10 cellular contexts compared by ENCODE assay signal in genomic region chr12:96255077-96255476, GRCh38.
DNase-seq lines count a peak whose midpoint lies in the region; ATAC-seq, FAIRE-seq and TF ChIP-seq lines count a peak whose summit lies in the region.
"Had no signal": no experiment of that assay in that cellular context is flagged by ENCODE, and none has a peak within 500 bp of the region (broad histone marks: within the 10 kb centered on the region; RNA-seq: fewer than 3 reads in every experiment).

No MANE protein-coding gene starts in this region.

- H3K4me1 Mint-ChIP-seq in astrocyte (ENCODE audit: low read depth, unreplicated experiment): peaks cover 12% of the 10 kb centered on the region
- peaks cover 31 to 34% (median 33%) of the 10 kb centered on the region in 3 donors for H3K4me1 Mint-ChIP-seq in CD8-positive, alpha-beta memory T cell

- peak; percentile 68 to 77 for ATAC-seq in gastrocnemius medialis

- H3K9me3 Mint-ChIP-seq in astrocyte (ENCODE audit: unreplicated experiment): no peaks in the 10 kb centered on the region
- H3K9me3 Mint-ChIP-seq in CD8-positive, alpha-beta memory T cell: no peaks in the 10 kb centered on the region

- H2AFZ ChIP-seq in GM23248: no peak overlapping the region
- H2AFZ ChIP-seq in astrocyte (ENCODE audit: low read depth, low read length): no peak overlapping the region

- H3K4me1 ChIP-seq in GM23248 (ENCODE audit: insufficient read depth) (peaks cover 21% of the 10 kb centered on the region), astrocyte (ENCODE audit: insufficient read depth, low read length) (peaks cover 17% of the 10 kb centered on the region), right atrium auricular region (peaks cover 0 to 40% of the 10 kb centered on the region in 2 donors), gastrocnemius medialis (peaks cover 0 to 12% of the 10 kb centered on the region in 2 donors)
- peaks cover 13% of the 10 kb centered on the region for H3K4me1 ChIP-seq in CD8-positive, alpha-beta memory T cell (ENCODE audit: insufficient read depth, low read length)

- H3K27me3 ChIP-seq in GM23248 (replicated peaks; ENCODE audit: insufficient read depth): no peaks in the 10 kb centered on the region
- H3K27me3 ChIP-seq in astrocyte (ENCODE audit: insufficient read depth, low read length): no peaks in the 10 kb centered on the region
- H3K27me3 ChIP-seq in right atrium auricular region: no peaks in the 10 kb centered on the region
- no peaks in the 10 kb centered on the region for H3K27me3 ChIP-seq in gastrocnemius medialis
- H3K27me3 ChIP-seq in CD8-positive, alpha-beta memory T cell (ENCODE audit: insufficient read depth, low read length, poor library complexity, severe bottlenecking): no peaks in the 10 kb centered on the region

- peak overlapping the region; percentile 80 for H3K27ac ChIP-seq in GM23248
- H3K27ac ChIP-seq in astrocyte (ENCODE audit: low read depth, low read length): peak overlapping the region; percentile 60
- peak overlapping the region; percentile 69 to 72 for H3K27ac ChIP-seq in right atrium auricular region
- H3K27ac ChIP-seq in gastrocnemius medialis: peak overlapping the region; percentile 53 to 73 (median 64)
- no peak overlapping the region for H3K27ac ChIP-seq in CD8-positive, alpha-beta memory T cell (ENCODE audit: low read depth, low read length)

- H3K9ac ChIP-seq in GM23248: peak overlapping the region; percentile 55
- peak overlapping the region; percentile 35 for H3K9ac ChIP-seq in astrocyte (ENCODE audit: low read length)

- intact Hi-C loops in gastrocnemius medialis (cut with DNase I; ENCODE audit: low total_unique reads): no loop called here

- H3K36me3 ChIP-seq in GM23248 (ENCODE audit: low read depth) (peaks cover 15% of the 10 kb centered on the region; the same call in 1 of the 2 replicates), astrocyte (ENCODE audit: insufficient read depth, low read length) (peaks cover 35% of the 10 kb centered on the region), right atrium auricular region (peaks cover 4% of the 10 kb centered on the region), gastrocnemius medialis (no peaks in the 10 kb centered on the region)
- H3K36me3 ChIP-seq in CD8-positive, alpha-beta memory T cell (ENCODE audit: insufficient read depth, low read length): peaks cover 10% of the 10 kb centered on the region

- 21% methylated on average over 8 of the region's 8 CpGs for WGBS in GM23248 (ENCODE audit: low coverage in 1 of 2, low lambda C conversion rate in 2 of 2, missing lambda C conversion rate in 2 of 2), 2 experiments

- no peaks in the 10 kb centered on the region for H4K20me1 ChIP-seq in GM23248 (ENCODE audit: insufficient read depth)
- H4K20me1 ChIP-seq in astrocyte (ENCODE audit: insufficient read depth, low read length): peaks cover 92% of the 10 kb centered on the region

- TF ChIP-seq POLR2A in gastrocnemius medialis (IDR thresholded peaks at IDR 0.05): peak in 1 of 2 donors; percentile 16

- H3K4me2 ChIP-seq in GM23248 (ENCODE audit: unreplicated experiment) (peak overlapping the region; percentile 8), astrocyte (ENCODE audit: low read length) (peak overlapping the region; percentile 68)

- H3K27me3 Mint-ChIP-seq in astrocyte (ENCODE audit: low read depth, unreplicated experiment): no peaks in the 10 kb centered on the region
- no peaks in the 10 kb centered on the region for H3K27me3 Mint-ChIP-seq in CD8-positive, alpha-beta memory T cell

- H3K36me3 Mint-ChIP-seq in astrocyte (ENCODE audit: low read depth, unreplicated experiment): peaks cover 33% of the 10 kb centered on the region
- peaks cover 9 to 42% (median 22%) of the 10 kb centered on the region in 3 donors for H3K36me3 Mint-ChIP-seq in CD8-positive, alpha-beta memory T cell

- peak; percentile 85 for DNase-seq in GM23248
- peak; percentile 43 for DNase-seq in astrocyte (ENCODE audit: low read depth)
- peak; percentile 89 for DNase-seq in right atrium auricular region (ENCODE audit: low spot score)
- peak; percentile 53 to 54 for DNase-seq in gastrocnemius medialis
- DNase-seq in mesenteric fat pad (ENCODE audit: low spot score): no peak
- DNase-seq in activated gamma-delta T cell treated with Interleukin-2 at 50 U/mL for 16 hours: no peak
- no peak for DNase-seq in CD8-positive, alpha-beta memory T cell
- no peak for DNase-seq in NCI-H1048 (lab: John Stamatoyannopoulos, UW)
- DNase-seq: activated CD8-positive, alpha-beta memory T cell treated with anti-CD3 and anti-CD28 coated beads, Interleukin-2, amount 50 U/mL, for 48 hours; NCI-H2171 treated with DMSO at 0.1 percent for 48 hours had no signal

- FAIRE-seq in astrocyte (lab: Jason Lieb, UNC): no peak

- POLR2A ChIA-PET in CD8-positive, alpha-beta memory T cell (lab: Charles Lee): no interaction called here

- no peak overlapping the region for H3K27ac Mint-ChIP-seq in astrocyte (ENCODE audit: unreplicated experiment)
- H3K27ac Mint-ChIP-seq in CD8-positive, alpha-beta memory T cell: peak overlapping the region in 1 of 8 donors; percentile 94

- no peaks in the 10 kb centered on the region for H3K9me3 ChIP-seq in GM23248 (ENCODE audit: low read depth)
- H3K9me3 ChIP-seq in astrocyte (ENCODE audit: insufficient read depth, low read depth, low read length): no peaks in the 10 kb centered on the region
- no peaks in the 10 kb centered on the region for H3K9me3 ChIP-seq in right atrium auricular region
- H3K9me3 ChIP-seq in gastrocnemius medialis: no peaks in the 10 kb centered on the region
- no peaks in the 10 kb centered on the region for H3K9me3 ChIP-seq in CD8-positive, alpha-beta memory T cell (ENCODE audit: low read length)

- TF ChIP-seq CTCF in astrocyte (IDR thresholded peaks at IDR 0.05; ENCODE audit: insufficient read depth, low read depth, low read length): no peak
- TF ChIP-seq CTCF in right atrium auricular region (IDR thresholded peaks at IDR 0.05): no peak
- TF ChIP-seq CTCF in gastrocnemius medialis (IDR thresholded peaks at IDR 0.05 in 4 of 5, conservative IDR thresholded peaks at IDR 0.05 in 1 of 5): no peak

- no peaks in the 10 kb centered on the region for H3K9me2 ChIP-seq in GM23248 (ENCODE audit: insufficient read depth)

- CTCF ChIA-PET in CD8-positive, alpha-beta memory T cell (lab: Charles Lee): interaction anchor here (1.0 to 1.7 kb wide), 2 partner anchors 11 to 40 kb away, joined by 4 to 5 read pairs; no protein-coding TSS in a partner anchor

- peaks cover 78% of the 10 kb centered on the region for H3F3A ChIP-seq in GM23248 (ENCODE audit: insufficient read depth)

- peaks cover 100% of the 10 kb centered on the region for H3K79me2 ChIP-seq in GM23248 (ENCODE audit: insufficient read depth)
- peaks cover 97% of the 10 kb centered on the region for H3K79me2 ChIP-seq in astrocyte (ENCODE audit: insufficient read depth, low read length)

- no peak overlapping the region for H3K4me3 ChIP-seq in GM23248
- no peak overlapping the region for H3K4me3 ChIP-seq in astrocyte (ENCODE audit: insufficient read depth, low read depth, low read length)
- H3K4me3 ChIP-seq in right atrium auricular region: no peak overlapping the region
- no peak overlapping the region for H3K4me3 ChIP-seq in gastrocnemius medialis
- H3K4me3 ChIP-seq in CD8-positive, alpha-beta memory T cell (ENCODE audit: low read length): no peak overlapping the region

- in situ Hi-C loops in GM23248 (cut with MboI) (no loop called here), gastrocnemius medialis (cut with MboI; ENCODE audit: low sequenced_read_pairs in 4 of 4) (no loop called here)

- H3K4me3 Mint-ChIP-seq in astrocyte (ENCODE audit: unreplicated experiment): no peak overlapping the region
- H3K4me3 Mint-ChIP-seq in CD8-positive, alpha-beta memory T cell: peak overlapping the region in 3 of 7 donors; percentile 5 to 39 (median 23)

Comparison
In these comparisons a context has a peak if more than half of its experiments do, and no peak if none do; other contexts are left out.
1. DNase-seq: peak in GM23248 (single experiment), astrocyte (single experiment), right atrium auricular region (single experiment) and gastrocnemius medialis (2 of 2); none in mesenteric fat pad (single experiment), activated gamma-delta T cell treated with Interleukin-2 at 50 U/mL for 16 hours (single experiment), CD8-positive, alpha-beta memory T cell (0 of 5) and NCI-H1048 (single experiment).